ENCODE assay signal across 12 cellular contexts in the genomic region with DNA sequence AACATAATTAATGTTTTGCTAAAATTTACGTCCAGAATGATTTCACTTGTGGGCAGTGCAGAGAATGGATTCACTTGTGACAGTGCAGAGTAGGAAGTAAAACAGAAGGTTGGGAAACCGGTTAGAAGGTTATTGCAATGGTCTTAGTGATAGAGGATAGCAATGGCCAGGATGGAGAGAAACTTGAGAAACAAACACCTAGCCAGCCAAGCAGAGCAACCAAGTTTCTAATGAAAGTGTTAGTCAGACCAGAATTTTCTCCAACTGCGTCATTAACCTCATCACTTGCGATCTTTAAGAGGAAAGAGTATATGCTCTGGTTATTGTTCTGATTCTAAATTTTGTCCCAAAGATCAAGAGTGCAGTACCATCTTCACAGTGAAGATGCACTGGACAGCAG. TPM values are rescaled to one million over a fixed set of nuclear protein-coding genes. Genes with fewer than 3 reads are reported as not detected.
DNase-seq lines count a peak whose midpoint lies in the region; ATAC-seq and TF ChIP-seq lines count a peak whose summit lies in the region.
"Had no signal": no experiment of that assay in that cellular context is flagged by ENCODE, and none has a peak within 500 bp of the region (broad histone marks: within the 10 kb centered on the region; RNA-seq: fewer than 3 reads in every experiment).

No MANE protein-coding gene starts in this region.

- no peak overlapping the region for H3K4me3 Mint-ChIP-seq in activated CD4-positive, alpha-beta memory T cell treated with anti-CD3 and anti-CD28 coated beads for 36 hours
- H3K4me3 Mint-ChIP-seq in Calu3 (ENCODE audit: low read depth, unreplicated experiment): no peak overlapping the region
- H3K4me3 Mint-ChIP-seq: brain; T-helper 1 cell treated with Interleukin-12 subunit alpha and Interleukin-12 subunit beta and Interleukin-4 antibody, amounts not matched to agents 30 μg/mL and 1 μg/mL, for 36 hours had no signal

- intact Hi-C loops in upper lobe of right lung (cut with DNase I) (no loop called here), Calu3 (cut with micrococcal nuclease; ENCODE audit: unreplicated experiment) (no loop called here)
- intact Hi-C loops in activated CD4-positive, alpha-beta memory T cell treated with anti-CD3 and anti-CD28 coated beads for 36 hours (cut with micrococcal nuclease): no loop called here

- no peaks in the 10 kb centered on the region for H3K36me3 Mint-ChIP-seq in activated CD4-positive, alpha-beta memory T cell treated with anti-CD3 and anti-CD28 coated beads for 36 hours
- H3K36me3 Mint-ChIP-seq in Calu3 (ENCODE audit: insufficient read depth, unreplicated experiment): no peaks in the 10 kb centered on the region
- H3K36me3 Mint-ChIP-seq: brain had no signal

- no peaks in the 10 kb centered on the region for H3K9me3 Mint-ChIP-seq in activated CD4-positive, alpha-beta memory T cell treated with anti-CD3 and anti-CD28 coated beads for 36 hours
- H3K9me3 Mint-ChIP-seq in Calu3 (ENCODE audit: low read depth, unreplicated experiment): no peaks in the 10 kb centered on the region
- H3K9me3 Mint-ChIP-seq: T-helper 1 cell treated with Interleukin-12 subunit alpha and Interleukin-12 subunit beta and Interleukin-4 antibody, amounts not matched to agents 30 μg/mL and 1 μg/mL, for 36 hours had no signal

- no peak overlapping the region for H3K4me3 ChIP-seq in upper lobe of right lung

- BruUV-seq in Calu3 (replicated peaks; lab: Mats Ljungman, UMichigan): no TSS peak

- no peak overlapping the region for H3K27ac Mint-ChIP-seq in activated CD4-positive, alpha-beta memory T cell treated with anti-CD3 and anti-CD28 coated beads for 36 hours
- H3K27ac Mint-ChIP-seq in Calu3 (ENCODE audit: unreplicated experiment): no peak overlapping the region
- H3K27ac Mint-ChIP-seq: brain; T-helper 1 cell treated with Interleukin-12 subunit alpha and Interleukin-12 subunit beta and Interleukin-4 antibody, amounts not matched to agents 30 μg/mL and 1 μg/mL, for 36 hours had no signal

- DNase-seq in upper lobe of right lung: no peak
- DNase-seq in activated CD4-positive, alpha-beta memory T cell treated with anti-CD3 and anti-CD28 coated beads for 36 hours: no peak
- no peak for DNase-seq in Calu3
- no peak for DNase-seq in activated CD8-positive, alpha-beta memory T cell treated with anti-CD3 and anti-CD28 coated beads, Interleukin-2, amount 50 U/mL, for 48 hours
- DNase-seq: Karpas-422, kidney glomerular epithelial cell, NCI-H510A treated with DMSO at 0.1 percent for 48 hours had no signal

- CTCF ChIA-PET in activated CD4-positive, alpha-beta memory T cell treated with anti-CD3 and anti-CD28 coated beads for 36 hours (lab: Charles Lee): no interaction called here
- CTCF ChIA-PET in Calu3 (lab: Charles Lee): no interaction called here

- H3K36me3 ChIP-seq in upper lobe of right lung: no peaks in the 10 kb centered on the region

- H3K27me3 Mint-ChIP-seq in activated CD4-positive, alpha-beta memory T cell treated with anti-CD3 and anti-CD28 coated beads for 36 hours: peaks cover 14% of the 10 kb centered on the region
- H3K27me3 Mint-ChIP-seq in Calu3 (ENCODE audit: unreplicated experiment): peaks cover 54% of the 10 kb centered on the region

- peaks cover 20% of the 10 kb centered on the region for H3K4me1 ChIP-seq in upper lobe of right lung

- no peak for TF ChIP-seq CTCF in upper lobe of right lung (IDR thresholded peaks at IDR 0.05)
- no peak for TF ChIP-seq CTCF in Calu3 (IDR thresholded peaks at IDR 0.05; ENCODE audit: unreplicated experiment)

- H3K4me1 Mint-ChIP-seq in activated CD4-positive, alpha-beta memory T cell treated with anti-CD3 and anti-CD28 coated beads for 36 hours (ENCODE audit: low read depth): no peaks in the 10 kb centered on the region
- no peaks in the 10 kb centered on the region for H3K4me1 Mint-ChIP-seq in Calu3 (ENCODE audit: low read depth, unreplicated experiment)
- H3K4me1 Mint-ChIP-seq: brain had no signal

- no peaks in the 10 kb centered on the region for H3K9me3 ChIP-seq in upper lobe of right lung

- ATAC-seq in GM19035 (IDR thresholded peaks at IDR 0.05; ENCODE audit: unreplicated experiment) (peak; percentile 53), HG02588 (IDR thresholded peaks at IDR 0.05; ENCODE audit: unreplicated experiment) (peak; percentile 64), HG03378 (IDR thresholded peaks at IDR 0.05; ENCODE audit: unreplicated experiment) (peak; percentile 72), upper lobe of right lung (peak; percentile 74)

- no peaks in the 10 kb centered on the region for H3K27me3 ChIP-seq in upper lobe of right lung

- no peak overlapping the region for H3K27ac ChIP-seq in upper lobe of right lung

- POLR2A ChIA-PET in activated CD4-positive, alpha-beta memory T cell treated with anti-CD3 and anti-CD28 coated beads for 36 hours (lab: Charles Lee): no interaction called here

RNA-seq across cellular contexts. Expression of a gene that starts 50.0 kb away (rescaled TPM):
- total RNA-seq in upper lobe of right lung: 39.5 TPM
- total RNA-seq in activated CD4-positive, alpha-beta memory T cell treated with anti-CD3 and anti-CD28 coated beads for 36 hours: under 1 TPM in 1 of 2 experiments, not detected in 1; 0.05 TPM
- total RNA-seq in Calu3 (2022): 7.5 and 9.4 TPM in 2 replicates
